Comparison of ENCODE assay signal across 9 cellular contexts in genomic region chr1:65063025-65063424, GRCh38.
DNase-seq lines count a peak whose midpoint lies in the region; ATAC-seq, FAIRE-seq and TF ChIP-seq lines count a peak whose summit lies in the region.
"Had no signal": no experiment of that assay in that cellular context is flagged by ENCODE, and none has a peak within 500 bp of the region (broad histone marks: within the 10 kb centered on the region; RNA-seq: fewer than 3 reads in every experiment).

No MANE protein-coding gene starts in this region.

- no peaks in the 10 kb centered on the region for H3K9me3 Mint-ChIP-seq in nephron progenitor cell

- H3K79me1 ChIP-seq in mesendoderm (ENCODE audit: low read length), result no peaks in the 10 kb centered on the region

- H2BK120ac ChIP-seq in mesendoderm (ENCODE audit: low read depth, low read length), result no peak overlapping the region

- H3K4me3 Mint-ChIP-seq in nephron progenitor cell, result no peak overlapping the region

- H2BK5ac ChIP-seq in mesendoderm (ENCODE audit: low read length), result no peak overlapping the region

- no peak for DNase-seq in D721Med (ENCODE audit: insufficient read length, low spot score)
- DNase-seq in RKO (ENCODE audit: low spot score), result peak; percentile 36
- peak; percentile 34 for DNase-seq in mesendoderm
- DNase-seq in nephron progenitor cell, result no peak
- no peak for DNase-seq in NCI-H2029 treated with DMSO at 0.1 percent for 48 hours (lab: John Stamatoyannopoulos, UW)
- DNase-seq: activated gamma-delta T cell, substantia nigra had no signal

- no peaks in the 10 kb centered on the region for H3K27me3 ChIP-seq in mesendoderm (ENCODE audit: insufficient read depth, low read length, poor library complexity)

- no peak for FAIRE-seq in D721Med (lab: Jason Lieb, UNC)

- no peak overlapping the region for H3K18ac ChIP-seq in mesendoderm (ENCODE audit: low read length)

- no peak overlapping the region for H3K56ac ChIP-seq in mesendoderm (ENCODE audit: low read length)

- TF ChIP-seq CTCF in D721Med (IDR thresholded peaks at IDR 0.05; ENCODE audit: insufficient read depth, missing control alignments), result peak; percentile 21
- 0 out of 2 replicates have a peak, but pooled peaks have one; percentile 4 for TF ChIP-seq CTCF in GM12875 (IDR thresholded peaks at IDR 0.05; ENCODE audit: borderline replicate concordance, insufficient read depth, low read depth, low read length)
- TF ChIP-seq CTCF in nephron progenitor cell (IDR thresholded peaks at IDR 0.05), result no peak

- H3K4me1 ChIP-seq in mesendoderm (ENCODE audit: control insufficient read depth, low read depth, low read length), result no peaks in the 10 kb centered on the region

- H3K27ac ChIP-seq in mesendoderm (ENCODE audit: low read depth, low read length), result no peak overlapping the region

- H2AK5ac ChIP-seq in mesendoderm (ENCODE audit: low read length), result no peak overlapping the region

- no peak overlapping the region for H4K5ac ChIP-seq in mesendoderm (ENCODE audit: low read length)

- no peak overlapping the region for H4K8ac ChIP-seq in mesendoderm (ENCODE audit: low read depth, low read length)

- H3K23ac ChIP-seq in mesendoderm (ENCODE audit: low read length), result no peak overlapping the region

- H3K79me2 ChIP-seq in mesendoderm (ENCODE audit: control insufficient read depth, insufficient read depth, low read length), result peaks cover 10% of the 10 kb centered on the region

- no peak overlapping the region for H3K4me2 ChIP-seq in mesendoderm (ENCODE audit: low read length)

- no peak overlapping the region for H3K27ac Mint-ChIP-seq in nephron progenitor cell

- no peaks in the 10 kb centered on the region for H3K36me3 ChIP-seq in mesendoderm (ENCODE audit: control insufficient read depth, insufficient read depth, low read length)

- ATAC-seq in HG02623 (IDR thresholded peaks at IDR 0.05; ENCODE audit: unreplicated experiment), result no peak

- H3K36me3 Mint-ChIP-seq in nephron progenitor cell (ENCODE audit: low read depth), result peaks cover 5% of the 10 kb centered on the region

- H3K4ac ChIP-seq in mesendoderm (ENCODE audit: low read depth, low read length), result no peak overlapping the region

- no peak overlapping the region for H3K9ac ChIP-seq in mesendoderm (ENCODE audit: low read length)

- WGBS in mesendoderm (ENCODE audit: extremely low coverage, insufficient coverage, low lambda C conversion rate), result no CpG with 5 or more reads among the region's 6 CpGs

- no peak overlapping the region for H3K4me3 ChIP-seq in GM12875 (ENCODE audit: low read depth, low read length)
- H3K4me3 ChIP-seq in mesendoderm (ENCODE audit: low read length), result no peak overlapping the region

- peaks cover 18% of the 10 kb centered on the region for H3K27me3 Mint-ChIP-seq in nephron progenitor cell (ENCODE audit: low read depth, poor library complexity)

- H3K4me1 Mint-ChIP-seq in nephron progenitor cell, result peaks cover 14% of the 10 kb centered on the region

- H2BK15ac ChIP-seq in mesendoderm (replicated peaks; ENCODE audit: low read depth), result no peak overlapping the region

Comparison
In these comparisons a context has a peak if more than half of its experiments do, and no peak if none do; other contexts are left out.
1. DNase-seq: peak in RKO (single experiment) and mesendoderm (single experiment); none in D721Med (single experiment), nephron progenitor cell (single experiment) and NCI-H2029 treated with DMSO at 0.1 percent for 48 hours (single experiment).